ENCODE assay signal across 10 cellular contexts in the genomic region with DNA sequence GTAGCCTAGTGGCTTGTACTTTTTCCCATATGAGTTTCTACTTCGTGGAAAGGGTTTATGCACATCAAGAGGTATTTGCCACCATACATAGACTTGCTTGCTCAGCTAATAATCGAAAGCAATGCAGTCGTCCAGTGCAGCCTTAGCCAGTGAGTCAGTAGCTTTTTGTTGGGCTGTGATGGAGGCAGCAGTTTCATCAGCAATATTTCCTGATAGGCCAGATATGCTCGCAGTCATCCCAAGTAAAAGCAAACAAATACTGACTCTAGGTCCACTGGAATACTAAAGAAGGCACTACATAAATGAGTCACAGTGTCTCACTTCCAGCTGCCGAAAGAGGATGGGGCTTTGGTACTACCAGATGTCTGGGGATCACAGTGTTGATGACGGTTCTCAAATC. TPM values are rescaled to one million over a fixed set of nuclear protein-coding genes. Genes with fewer than 3 reads are reported as not detected.
DNase-seq lines count a peak whose midpoint lies in the region; ATAC-seq and TF ChIP-seq lines count a peak whose summit lies in the region.
"Had no signal": no experiment of that assay in that cellular context is flagged by ENCODE, and none has a peak within 500 bp of the region (broad histone marks: within the 10 kb centered on the region; RNA-seq: fewer than 3 reads in every experiment).

No MANE protein-coding gene starts in this region.

- H3K27me3 Mint-ChIP-seq in osteocyte (ENCODE audit: unreplicated experiment) (no peaks in the 10 kb centered on the region), T-cell (no peaks in the 10 kb centered on the region)
- no peaks in the 10 kb centered on the region for H3K27me3 Mint-ChIP-seq in CD8-positive, alpha-beta T cell (ENCODE audit: low read depth)

- DNase-seq in Caki2 (ENCODE audit: low read depth) (peak; percentile 60), PC-9 (peak in 1 of 2 experiments; percentile 77), osteocyte (ENCODE audit: extremely low spot score, unreplicated experiment) (no peak), T-cell (no peak), inferior parietal cortex (ENCODE audit: extremely low spot score) (no peak)
- no peak for DNase-seq in CD8-positive, alpha-beta T cell
- DNase-seq: colonic mucosa, NCI-H1436 had no signal

- peaks cover 25% of the 10 kb centered on the region for H3K4me1 Mint-ChIP-seq in osteocyte (ENCODE audit: unreplicated experiment)
- H3K4me1 Mint-ChIP-seq in T-cell: peaks cover 14 to 22% (median 21%) of the 10 kb centered on the region in 3 donors
- peaks cover 20% of the 10 kb centered on the region for H3K4me1 Mint-ChIP-seq in CD8-positive, alpha-beta T cell (ENCODE audit: low read depth)

- H3K9me2 ChIP-seq in PC-9 (ENCODE audit: insufficient read depth): no peaks in the 10 kb centered on the region

- H3K27ac Mint-ChIP-seq in osteocyte (ENCODE audit: unreplicated experiment) (no peak overlapping the region), T-cell (no peak overlapping the region)
- H3K27ac Mint-ChIP-seq in CD8-positive, alpha-beta T cell: no peak overlapping the region

- no TSS peak for BruUV-seq in PC-9 (replicated peaks; lab: Mats Ljungman, UMichigan)

- POLR2A ChIA-PET in PC-9 (lab: Charles Lee; ENCODE audit: unreplicated experiment) (no interaction called here), T-cell (lab: Charles Lee) (no interaction called here)
- POLR2A ChIA-PET in CD8-positive, alpha-beta T cell (lab: Charles Lee): interaction anchor here (1.4 kb wide), 1 partner anchor 9 kb away, joined by 3 read pairs; no protein-coding TSS in a partner anchor

- H3K9ac ChIP-seq in endocrine pancreas (ENCODE audit: control insufficient read depth, insufficient read depth, low read length): no peak overlapping the region

- H3K4me3 ChIP-seq in PC-9 (no peak overlapping the region), endocrine pancreas (ENCODE audit: control insufficient read depth, insufficient read depth, low read length) (peak overlapping the region; percentile 5)
- H3K4me3 ChIP-seq in CD8-positive, alpha-beta T cell (ENCODE audit: low read depth, low read length): no peak overlapping the region
- H3K4me3 ChIP-seq: colonic mucosa had no signal

- no peaks in the 10 kb centered on the region for H3K36me3 Mint-ChIP-seq in osteocyte (ENCODE audit: unreplicated experiment)
- no peaks in the 10 kb centered on the region for H3K36me3 Mint-ChIP-seq in T-cell
- no peaks in the 10 kb centered on the region for H3K36me3 Mint-ChIP-seq in CD8-positive, alpha-beta T cell

- H3K4me1 ChIP-seq in PC-9 (replicated peaks; ENCODE audit: insufficient read depth): no peaks in the 10 kb centered on the region
- H3K4me1 ChIP-seq in endocrine pancreas (ENCODE audit: control insufficient read depth, insufficient read depth, low read length): no peaks in the 10 kb centered on the region
- peaks cover 27% of the 10 kb centered on the region for H3K4me1 ChIP-seq in CD8-positive, alpha-beta T cell (ENCODE audit: insufficient read depth, low read length)

- peaks cover 7% of the 10 kb centered on the region; the same call in 1 of the 2 replicates for H3F3A ChIP-seq in PC-9 (ENCODE audit: insufficient read depth, low read depth)

- in situ Hi-C loops in Caki2 (cut with HindIII; ENCODE audit: low pct_unique_long_range_greater_than_20kb, low sequenced_read_pairs): no loop called here

- TF ChIP-seq CTCF in PC-9 (conservative IDR thresholded peaks at IDR 0.05) (no peak), osteocyte (IDR thresholded peaks at IDR 0.05) (no peak)
- no peak for TF ChIP-seq CTCF in CD8-positive, alpha-beta T cell (IDR thresholded peaks at IDR 0.05)

- ATAC-seq in HG02852 (IDR thresholded peaks at IDR 0.05; ENCODE audit: unreplicated experiment) (no peak), T-cell (replicated peaks in 1 of 4) (no peak)
- no peak for ATAC-seq in CD8-positive, alpha-beta T cell

- H3K27me3 ChIP-seq in PC-9 (ENCODE audit: insufficient read depth, low read depth) (no peaks in the 10 kb centered on the region), endocrine pancreas (ENCODE audit: control insufficient read depth, insufficient read depth, low read length) (no peaks in the 10 kb centered on the region)
- no peaks in the 10 kb centered on the region for H3K27me3 ChIP-seq in CD8-positive, alpha-beta T cell (ENCODE audit: insufficient read depth, low read length)

- no peak overlapping the region for H2AFZ ChIP-seq in PC-9

- H3K36me3 ChIP-seq in PC-9 (ENCODE audit: low read depth) (no peaks in the 10 kb centered on the region), endocrine pancreas (ENCODE audit: control insufficient read depth, insufficient read depth, low read length) (no peaks in the 10 kb centered on the region)
- no peaks in the 10 kb centered on the region for H3K36me3 ChIP-seq in CD8-positive, alpha-beta T cell (ENCODE audit: insufficient read depth, low read length)
- H3K36me3 ChIP-seq: colonic mucosa had no signal

- H3K4me3 Mint-ChIP-seq in osteocyte (ENCODE audit: unreplicated experiment) (peak overlapping the region; percentile 61), T-cell (peak overlapping the region in 1 of 3 donors; percentile 69)
- H3K4me3 Mint-ChIP-seq in CD8-positive, alpha-beta T cell: no peak overlapping the region

- CTCF ChIA-PET in PC-9 (lab: Charles Lee): no interaction called here
- CTCF ChIA-PET in T-cell (lab: Charles Lee): no interaction called here
- CTCF ChIA-PET in CD8-positive, alpha-beta T cell (lab: Charles Lee): interaction anchor here (1.5 kb wide), 1 partner anchor 11 kb away, joined by 4 read pairs; no protein-coding TSS in a partner anchor

- H3K27ac ChIP-seq in PC-9: no peak overlapping the region
- no peak overlapping the region for H3K27ac ChIP-seq in CD8-positive, alpha-beta T cell (ENCODE audit: low read depth, low read length)
- H3K27ac ChIP-seq: colonic mucosa had no signal

- H3K4me2 ChIP-seq in PC-9: 0 out of 2 replicates have a peak overlapping the region, but pooled peaks have one; percentile 7

- H3K79me2 ChIP-seq in PC-9 (ENCODE audit: low read depth): no peaks in the 10 kb centered on the region

- intact Hi-C loops in PC-9 (cut with micrococcal nuclease; ENCODE audit: unreplicated experiment): no loop called here
- intact Hi-C loops in CD8-positive, alpha-beta T cell (cut with DNase I, micrococcal nuclease): loop anchor here (5.0 to 10.0 kb wide), 4 partner anchors 171 to 554 kb away; a partner anchor contains a TSS

- no peaks in the 10 kb centered on the region for H3K9me3 Mint-ChIP-seq in osteocyte (ENCODE audit: unreplicated experiment)
- no peaks in the 10 kb centered on the region for H3K9me3 Mint-ChIP-seq in T-cell
- H3K9me3 Mint-ChIP-seq in CD8-positive, alpha-beta T cell: no peaks in the 10 kb centered on the region

- H3K9me3 ChIP-seq in PC-9 (ENCODE audit: insufficient read depth, low read depth) (no peaks in the 10 kb centered on the region), endocrine pancreas (ENCODE audit: control insufficient read depth, low read length) (no peaks in the 10 kb centered on the region)
- no peaks in the 10 kb centered on the region for H3K9me3 ChIP-seq in CD8-positive, alpha-beta T cell (ENCODE audit: low read length)
- H3K9me3 ChIP-seq: colonic mucosa had no signal

- H4K20me1 ChIP-seq in PC-9 (ENCODE audit: insufficient read depth): no peaks in the 10 kb centered on the region

RNA-seq across cellular contexts. Expression of a gene that starts 2.1 kb away (rescaled TPM):
- total RNA-seq in Caki2 (2014; rRNA removed; shearing (Covaris generic); ENCODE audit: low replicate concordance): 564 and 575 TPM in 2 replicates
- total RNA-seq in PC-9 (2021) (21.0 and 21.9 TPM in 2 replicates), osteocyte (29.2 and 31.6 TPM in 2 replicates), T-cell (10 to 100 TPM; 23.9 to 30.2 (median 27.8) TPM)
- 10 to 100 TPM; 19.2 to 21.3 TPM for total RNA-seq in CD8-positive, alpha-beta T cell

Comparison
In these comparisons a context has a peak if more than half of its experiments do, and no peak if none do; other contexts are left out.
1. RNA of a gene that starts 2.1 kb away (total RNA-seq): 564 to 575 TPM in Caki2; 29.2 to 31.6 TPM in osteocyte, 23.9 to 30.2 TPM in T-cell, 19.2 to 21.3 TPM in CD8-positive, alpha-beta T cell and 21.0 to 21.9 TPM in PC-9; every median in the first group is over 10 times any median in the second.